In the genomic region with DNA sequence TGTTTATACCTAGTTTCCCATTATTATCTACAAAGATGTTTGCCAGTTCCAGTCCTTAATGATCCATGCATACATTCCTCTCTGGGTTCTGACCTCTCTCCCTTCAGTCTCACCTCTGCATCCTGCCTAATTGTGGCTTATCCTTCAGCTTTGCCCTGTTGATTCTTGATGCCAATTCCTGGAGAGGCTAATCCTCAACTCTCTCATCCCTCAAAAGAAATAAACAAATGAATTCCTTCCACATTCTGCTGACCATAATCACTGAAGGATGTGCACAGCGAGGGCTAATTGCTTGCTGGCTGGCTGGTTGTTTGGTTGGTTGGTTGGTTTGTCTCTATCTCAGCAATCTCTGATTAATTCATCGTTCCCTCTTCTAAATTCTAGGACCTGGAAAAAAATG, we compare ENCODE assay signal across 29 cellular contexts.
DNase-seq lines count a peak whose midpoint lies in the region; ATAC-seq and TF ChIP-seq lines count a peak whose summit lies in the region.
"Had no signal": no experiment of that assay in that cellular context is flagged by ENCODE, and none has a peak within 500 bp of the region (broad histone marks: within the 10 kb centered on the region; RNA-seq: fewer than 3 reads in every experiment).

No MANE protein-coding gene starts in this region.

- intact Hi-C loops in lower lobe of right lung (cut with DNase I): no loop called here
- intact Hi-C loops in breast epithelium (cut with DNase I; ENCODE audit: low total_unique reads): no loop called here

- H3K9ac ChIP-seq in adipocyte (ENCODE audit: low read length): peak overlapping the region; percentile 25
- H3K9ac ChIP-seq: KMS-11, SK-N-SH had no signal

- DNase-seq in AG08395 (ENCODE audit: low spot score): peak; percentile 62
- DNase-seq in GM04503 (ENCODE audit: low read depth): peak; percentile 31
- peak; percentile 51 for DNase-seq in adipocyte (ENCODE audit: low read depth)
- peak; percentile 37 for DNase-seq in hepatic stellate cell (ENCODE audit: low spot score)
- no peak for DNase-seq in NCI-H2081 (lab: John Stamatoyannopoulos, UW)
- no peak for DNase-seq in SKM-1 (lab: John Stamatoyannopoulos, UW; ENCODE audit: unreplicated experiment)
- no peak for DNase-seq in lower lobe of right lung
- no peak for DNase-seq in breast epithelium (ENCODE audit: low spot score in 2 of 2)
- DNase-seq: activated CD4-positive, alpha-beta T cell treated with anti-CD3 and anti-CD28 coated beads, Interleukin-2, amount 50 U/mL, for 48 hours; activated CD8-positive, alpha-beta memory T cell treated with anti-CD3 and anti-CD28 coated beads, Interleukin-2, amount 50 U/mL, for 4 hours; Calu3; central memory CD4-positive, alpha-beta T cell; dermis blood vessel endothelial cell; DMS79 treated with DMSO at 0.1 percent for 48 hours; NCI-H1436; NCI-H446; posterior cingulate gyrus; right cardiac atrium; SK-N-SH; spleen; T-helper 17 cell; trophoblast cell had no signal

- H3K36me3 ChIP-seq in adipocyte (ENCODE audit: control insufficient read depth, insufficient read depth, low read length, severe bottlenecking) (no peaks in the 10 kb centered on the region), lower lobe of right lung (no peaks in the 10 kb centered on the region), breast epithelium (no peaks in the 10 kb centered on the region)
- H3K36me3 ChIP-seq: ascending aorta, spleen had no signal

- H3K4me3 ChIP-seq in adipocyte (ENCODE audit: low read length): no peak overlapping the region
- H3K4me3 ChIP-seq in lower lobe of right lung: no peak overlapping the region
- H3K4me3 ChIP-seq in breast epithelium: no peak overlapping the region
- H3K4me3 ChIP-seq: A549, ascending aorta, spleen had no signal

- no peak for TF ChIP-seq CTCF in lower lobe of right lung (IDR thresholded peaks at IDR 0.05)
- no peak for TF ChIP-seq CTCF in breast epithelium (IDR thresholded peaks at IDR 0.05)

- TF ChIP-seq POLR2A in breast epithelium (IDR thresholded peaks at IDR 0.05): no peak

- H3K4me1 ChIP-seq in adipocyte (ENCODE audit: control insufficient read depth, insufficient read depth, low read length): peaks cover 39% of the 10 kb centered on the region
- no peaks in the 10 kb centered on the region for H3K4me1 ChIP-seq in lower lobe of right lung
- H3K4me1 ChIP-seq in breast epithelium: peaks cover 0 to 7% of the 10 kb centered on the region in 2 donors
- H3K4me1 ChIP-seq: A549, ascending aorta had no signal

- no peaks in the 10 kb centered on the region for H3K9me3 ChIP-seq in adipocyte (ENCODE audit: control insufficient read depth, low read length)
- no peaks in the 10 kb centered on the region for H3K9me3 ChIP-seq in lower lobe of right lung
- H3K9me3 ChIP-seq in breast epithelium: no peaks in the 10 kb centered on the region
- H3K9me3 ChIP-seq: A549, ascending aorta, SK-N-SH, spleen had no signal

- H3K27me3 ChIP-seq in adipocyte (replicated peaks; ENCODE audit: control insufficient read depth, insufficient read depth, low read length) (no peaks in the 10 kb centered on the region), lower lobe of right lung (ENCODE audit: low read depth) (peaks cover 3% of the 10 kb centered on the region), breast epithelium (no peaks in the 10 kb centered on the region)
- H3K27me3 ChIP-seq: ascending aorta had no signal

- H3K27ac ChIP-seq in lower lobe of right lung: no peak overlapping the region
- H3K27ac ChIP-seq in breast epithelium: no peak overlapping the region
- H3K27ac ChIP-seq: A549, ascending aorta, C4-2B, KMS-11, RWPE1, spleen had no signal

- ATAC-seq in lower lobe of right lung: no peak
- ATAC-seq: A549; activated CD4-positive, CD25-positive, alpha-beta regulatory T cell treated with anti-CD3 and anti-CD28 coated beads, Interleukin-2, amount 50 U/mL, for 24 hours; HCT116; right cardiac atrium; T-helper 17 cell had no signal

Comparison
In these comparisons a context has a peak if more than half of its experiments do, and no peak if none do; other contexts are left out.
1. DNase-seq: peak in AG08395 (single experiment), GM04503 (single experiment), adipocyte (single experiment) and hepatic stellate cell (single experiment); none in NCI-H2081 (0 of 2), SKM-1 (single experiment), lower lobe of right lung (single experiment) and breast epithelium (0 of 2).